In the genomic region with DNA sequence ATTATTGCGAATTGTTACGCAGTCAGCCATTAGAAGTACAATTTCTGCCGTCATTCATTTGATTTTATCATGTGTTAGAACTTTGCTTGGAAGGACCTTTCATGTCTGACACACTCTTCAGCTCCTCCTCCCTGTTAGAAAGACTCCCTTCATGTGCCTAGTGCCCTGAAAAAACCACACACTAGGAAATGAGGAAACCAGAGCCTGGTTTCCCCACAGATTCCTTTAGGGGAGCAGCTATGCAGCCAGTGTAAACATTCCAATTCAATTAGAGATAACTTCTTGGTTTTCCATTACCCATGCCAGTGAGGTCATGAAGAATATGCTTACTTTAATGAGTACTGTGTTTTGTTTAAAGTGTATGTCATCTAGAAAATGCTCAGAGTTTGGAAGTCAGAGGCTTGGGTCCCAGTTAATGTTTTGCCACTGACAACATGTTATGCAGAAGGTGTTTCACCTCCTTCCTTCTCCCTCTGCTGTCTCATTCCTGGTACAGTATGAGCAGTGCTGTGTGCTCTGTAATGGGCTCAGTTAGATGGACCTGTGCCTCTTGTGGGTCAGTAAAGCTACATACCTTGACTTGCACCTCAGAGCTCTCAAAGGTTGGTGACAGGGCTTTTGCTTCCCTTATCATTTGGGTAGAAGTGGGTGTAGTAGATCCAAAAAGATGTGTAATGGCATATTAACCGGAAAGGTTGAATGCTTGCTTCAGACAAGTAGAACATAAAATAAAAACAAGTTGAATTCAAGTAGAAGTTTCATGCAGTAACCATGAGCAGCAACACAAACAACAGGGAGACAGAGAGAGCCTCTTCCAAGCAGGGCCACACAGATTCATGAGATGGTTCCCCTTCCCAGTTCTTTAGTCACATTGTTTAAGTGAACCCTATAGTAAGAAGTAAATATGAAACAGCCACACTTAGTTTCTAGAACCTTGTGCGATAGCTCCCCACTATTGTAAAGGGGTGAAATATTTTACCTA, we compare ENCODE assay signal across 1 cellular context.
TF ChIP-seq lines count a peak whose summit lies in the region.

No MANE protein-coding gene starts in this region.

TF ChIP-seq in HEK293, 187 proteins besides CTCF, POLR2A, EP300 and RAD21 (continued from another document and continues in another):
- TF ChIP-seq INSM2 (tag by site-specific recombination; IDR thresholded peaks at IDR 0.05) = peak; percentile 98
- TF ChIP-seq SCRT1 (tag by site-specific recombination; IDR thresholded peaks at IDR 0.05; ENCODE audit: borderline replicate concordance) = no peak
- TF ChIP-seq ZNF600 (tag by site-specific recombination; IDR thresholded peaks at IDR 0.05) = peak; percentile 98
- peak; percentile 60; the same call in 1 of the 2 replicates for TF ChIP-seq ZNF501 (tag by site-specific recombination; IDR thresholded peaks at IDR 0.05)
- 0 out of 2 replicates have a peak, but pooled peaks have one; percentile 35 for TF ChIP-seq SP3 (tag by site-specific recombination; IDR thresholded peaks at IDR 0.05)
- peak; percentile 94 for TF ChIP-seq ZNF843 (tag by site-specific recombination; IDR thresholded peaks at IDR 0.05)
- no peak for TF ChIP-seq ZNF549 (tag by site-specific recombination; IDR thresholded peaks at IDR 0.05)
- TF ChIP-seq ZNF571 (tag by site-specific recombination; IDR thresholded peaks at IDR 0.05) = no peak
- no peak for TF ChIP-seq ZNF670 (tag by site-specific recombination; IDR thresholded peaks at IDR 0.05; ENCODE audit: low read depth)
- TF ChIP-seq ZNF366 (tag by site-specific recombination; conservative IDR thresholded peaks at IDR 0.05) = peak; percentile 83
- no peak for TF ChIP-seq ZNF239 (tag by site-specific recombination; IDR thresholded peaks at IDR 0.05)
- peak; percentile 64; the same call in 1 of the 2 replicates for TF ChIP-seq ZNF558 (tag by site-specific recombination; IDR thresholded peaks at IDR 0.05)
- peak; percentile 69 for TF ChIP-seq IKZF3 (tag by site-specific recombination; IDR thresholded peaks at IDR 0.05)
- no peak for TF ChIP-seq ZSCAN23 (tag by site-specific recombination; IDR thresholded peaks at IDR 0.05)
- TF ChIP-seq TCF7L2 (IDR thresholded peaks at IDR 0.05; ENCODE audit: borderline replicate concordance, low read depth, low read length) = no peak
- TF ChIP-seq ZNF585B (tag by site-specific recombination; IDR thresholded peaks at IDR 0.05) = no peak
- TF ChIP-seq HIC1 (tag by site-specific recombination; IDR thresholded peaks at IDR 0.05) = no peak
- no peak for TF ChIP-seq PRDM1 (tag by site-specific recombination; IDR thresholded peaks at IDR 0.05)
- no peak for TF ChIP-seq ZNF596 (tag by site-specific recombination; IDR thresholded peaks at IDR 0.05)
- TF ChIP-seq GLIS1 (tag by site-specific recombination; IDR thresholded peaks at IDR 0.05) = peak; percentile 47; the same call in 1 of the 2 replicates
- no peak for TF ChIP-seq ZNF157 (tag by site-specific recombination; IDR thresholded peaks at IDR 0.05)
- TF ChIP-seq, protein P1, sequence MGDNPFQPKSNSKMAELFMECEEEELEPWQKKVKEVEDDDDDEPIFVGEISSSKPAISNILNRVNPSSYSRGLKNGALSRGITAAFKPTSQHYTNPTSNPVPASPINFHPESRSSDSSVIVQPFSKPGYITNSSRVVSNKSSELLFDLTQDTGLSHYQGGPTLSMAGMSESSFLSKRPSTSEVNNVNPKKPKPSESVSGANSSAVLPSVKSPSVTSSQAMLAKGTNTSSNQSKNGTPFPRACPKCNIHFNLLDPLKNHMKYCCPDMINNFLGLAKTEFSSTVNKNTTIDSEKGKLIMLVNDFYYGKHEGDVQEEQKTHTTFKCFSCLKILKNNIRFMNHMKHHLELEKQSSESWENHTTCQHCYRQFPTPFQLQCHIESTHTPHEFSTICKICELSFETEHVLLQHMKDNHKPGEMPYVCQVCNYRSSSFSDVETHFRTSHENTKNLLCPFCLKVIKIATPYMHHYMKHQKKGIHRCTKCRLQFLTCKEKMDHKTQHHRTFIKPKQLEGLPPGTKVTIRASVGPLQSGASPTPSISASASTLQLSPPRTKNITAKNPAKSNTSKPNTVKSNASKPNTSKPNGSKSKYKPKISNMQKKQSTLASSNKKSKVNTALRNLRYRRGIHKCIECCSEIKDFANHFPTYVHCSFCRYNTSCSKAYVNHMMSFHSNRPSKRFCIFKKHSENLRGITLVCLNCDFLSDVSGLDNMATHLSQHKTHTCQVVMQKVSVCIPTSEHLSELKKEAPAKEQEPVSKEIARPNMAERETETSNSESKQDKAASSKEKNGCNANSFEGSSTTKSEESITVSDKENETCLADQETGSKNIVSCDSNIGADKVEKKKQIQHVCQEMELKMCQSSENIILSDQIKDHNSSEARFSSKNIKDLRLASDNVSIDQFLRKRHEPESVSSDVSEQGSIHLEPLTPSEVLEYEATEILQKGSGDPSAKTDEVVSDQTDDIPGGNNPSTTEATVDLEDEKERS (tag by site-specific recombination; IDR thresholded peaks at IDR 0.05) = no peak
- TF ChIP-seq, protein P2, sequence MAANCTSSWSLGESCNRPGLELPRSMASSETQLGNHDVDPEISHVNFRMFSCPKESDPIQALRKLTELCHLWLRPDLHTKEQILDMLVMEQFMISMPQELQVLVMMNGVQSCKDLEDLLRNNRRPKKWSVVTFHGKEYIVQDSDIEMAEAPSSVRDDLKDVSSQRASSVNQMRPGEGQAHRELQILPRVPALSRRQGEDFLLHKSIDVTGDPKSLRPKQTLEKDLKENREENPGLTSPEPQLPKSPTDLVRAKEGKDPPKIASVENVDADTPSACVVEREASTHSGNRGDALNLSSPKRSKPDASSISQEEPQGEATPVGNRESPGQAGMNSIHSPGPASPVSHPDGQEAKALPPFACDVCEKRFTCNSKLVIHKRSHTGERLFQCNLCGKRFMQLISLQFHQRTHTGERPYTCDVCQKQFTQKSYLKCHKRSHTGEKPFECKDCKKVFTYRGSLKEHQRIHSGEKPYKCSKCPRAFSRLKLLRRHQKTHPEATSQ (tag by site-specific recombination; IDR thresholded peaks at IDR 0.05) = no peak
- TF ChIP-seq, protein P3, sequence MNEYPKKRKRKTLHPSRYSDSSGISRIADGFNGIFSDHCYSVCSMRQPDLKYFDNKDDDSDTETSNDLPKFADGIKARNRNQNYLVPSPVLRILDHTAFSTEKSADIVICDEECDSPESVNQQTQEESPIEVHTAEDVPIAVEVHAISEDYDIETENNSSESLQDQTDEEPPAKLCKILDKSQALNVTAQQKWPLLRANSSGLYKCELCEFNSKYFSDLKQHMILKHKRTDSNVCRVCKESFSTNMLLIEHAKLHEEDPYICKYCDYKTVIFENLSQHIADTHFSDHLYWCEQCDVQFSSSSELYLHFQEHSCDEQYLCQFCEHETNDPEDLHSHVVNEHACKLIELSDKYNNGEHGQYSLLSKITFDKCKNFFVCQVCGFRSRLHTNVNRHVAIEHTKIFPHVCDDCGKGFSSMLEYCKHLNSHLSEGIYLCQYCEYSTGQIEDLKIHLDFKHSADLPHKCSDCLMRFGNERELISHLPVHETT (tag by site-specific recombination; IDR thresholded peaks at IDR 0.05) = peak; percentile 67; the same call in 1 of the 2 replicates
- no peak for TF ChIP-seq ZNF426 (tag by site-specific recombination; IDR thresholded peaks at IDR 0.05)
- TF ChIP-seq ZFP41 (tag by site-specific recombination; IDR thresholded peaks at IDR 0.05; ENCODE audit: borderline replicate concordance) = no peak
- no peak for TF ChIP-seq GLI4 (tag by site-specific recombination; IDR thresholded peaks at IDR 0.05)
- peak; percentile 88 for TF ChIP-seq ZBTB44 (tag by site-specific recombination; IDR thresholded peaks at IDR 0.05)
- no peak for TF ChIP-seq REPIN1 (tag by site-specific recombination; IDR thresholded peaks at IDR 0.05; ENCODE audit: low read depth)
- 0 out of 2 replicates have a peak, but pooled peaks have one; percentile 64 for TF ChIP-seq PRDM10 (tag by site-specific recombination; IDR thresholded peaks at IDR 0.05)
- 0 out of 2 replicates have a peak, but pooled peaks have one; percentile 49 for TF ChIP-seq ZNF391 (tag by site-specific recombination; IDR thresholded peaks at IDR 0.05; ENCODE audit: borderline replicate concordance, low read depth)
- no peak for TF ChIP-seq ZFP3 (tag by site-specific recombination; IDR thresholded peaks at IDR 0.05; ENCODE audit: low read depth)
- 0 out of 2 replicates have a peak, but pooled peaks have one; percentile 18 for TF ChIP-seq ZBTB1 (tag by site-specific recombination; IDR thresholded peaks at IDR 0.05)
- TF ChIP-seq KLF7 (tag by site-specific recombination; IDR thresholded peaks at IDR 0.05; ENCODE audit: borderline replicate concordance) = no peak
- TF ChIP-seq ZNF10 (tag by site-specific recombination; IDR thresholded peaks at IDR 0.05) = peak; percentile 84; the same call in 1 of the 2 replicates
- TF ChIP-seq ZNF2 (tag by site-specific recombination; IDR thresholded peaks at IDR 0.05) = 0 out of 2 replicates have a peak, but pooled peaks have one; percentile 24
- peak; percentile 84 for TF ChIP-seq ZBTB17 (tag by site-specific recombination; IDR thresholded peaks at IDR 0.05)
